In genomic region chr11:134971381-134971780, GRCh38 we compare ENCODE assay signal across 33 cellular contexts.
"Had no signal": no experiment of that assay in that cellular context is flagged by ENCODE, and none has a peak within 500 bp of the region (broad histone marks: within the 10 kb centered on the region; RNA-seq: fewer than 3 reads in every experiment).

No MANE protein-coding gene starts in this region.

- H3K36me3 Mint-ChIP-seq: naive thymus-derived CD8-positive, alpha-beta T cell; natural killer cell treated with Interleukin-12 subunit alpha and Interleukin-12 subunit beta and Interleukin-15 and Interleukin-18, amount 100 ng/mL, for 72 hours; stimulated activated memory B cell treated with anti-CD40 and anti-IgM and Interleukin-4, amounts not matched to agents 10 μg/mL and 1 μg/mL and 100 μg/mL, for 72 hours; type B pancreatic cell had no signal

- H3K9me3 ChIP-seq: neutrophil, ovary, psoas muscle, suprapubic skin, testis, tibial artery, transverse colon, upper lobe of right lung, uterus had no signal

- H3K36me3 ChIP-seq: neutrophil, ovary, spleen, suprapubic skin, tibial artery, transverse colon, upper lobe of right lung, uterus had no signal

- DNase-seq: naive thymus-derived CD8-positive, alpha-beta T cell; nephron progenitor cell; nucleus accumbens; ovary; posterior cingulate gyrus; psoas muscle; right cardiac atrium; spleen; stimulated activated CD4-positive, alpha-beta T cell treated with anti-CD3 and anti-CD28 coated beads, Interleukin-12 subunit alpha, Interleukin-12 subunit beta, amount 100 ng/mL, for 4 hours; stimulated activated CD4-positive, alpha-beta T cell treated with anti-CD3 and anti-CD28 coated beads, Interleukin-1b, Interleukin-23, amount 100 ng/mL, for 48 hours; stimulated activated CD4-positive, alpha-beta T cell treated with anti-CD3 and anti-CD28 coated beads, Interleukin-4, amount 100 ng/mL, for 1 hour; stimulated activated CD4-positive, alpha-beta T cell treated with anti-CD3 and anti-CD28 coated beads, Interleukin-4, amount 100 ng/mL, for 4 hours; stimulated activated CD8-positive, alpha-beta memory T cell treated with anti-CD3 and anti-CD28 coated beads, Interleukin-4, amount 100 ng/mL, for 48 hours; stimulated activated naive CD4-positive, alpha-beta T cell; stimulated activated naive CD8-positive, alpha-beta T cell treated with anti-CD3 and anti-CD28 coated beads, Interleukin-15, amount 100 ng/mL, for 72 hours; stimulated activated naive CD8-positive, alpha-beta T cell treated with anti-CD3 and anti-CD28 coated beads, Interleukin-15, Interleukin-2, amounts not matched to agents 100 U/mL and 50 U/mL, for 24 hours; substantia nigra; testis; tibial artery; transverse colon; upper lobe of right lung; uterus had no signal

- H3K27me3 ChIP-seq: neutrophil, ovary, suprapubic skin, testis, tibial artery, transverse colon, upper lobe of right lung, uterus had no signal

- H3K4me1 ChIP-seq: parathyroid adenoma, psoas muscle, spleen, suprapubic skin, testis, tibial artery, transverse colon, upper lobe of right lung, uterus had no signal

- H3K27ac ChIP-seq: neutrophil, ovary, parathyroid adenoma, psoas muscle, skin epidermis, spleen, suprapubic skin, testis, tibial artery, transverse colon, upper lobe of right lung, uterus had no signal

- H2AFZ ChIP-seq: parathyroid adenoma had no signal

- ATAC-seq: naive thymus-derived CD8-positive, alpha-beta T cell; natural killer cell treated with Interleukin-12 subunit alpha and Interleukin-12 subunit beta and Interleukin-15 and Interleukin-18, amount 100 ng/mL, for 72 hours; psoas muscle; right cardiac atrium; sciatic nerve; stimulated activated memory B cell treated with anti-CD40 and anti-IgM and Interleukin-4, amounts not matched to agents 10 μg/mL and 1 μg/mL and 100 μg/mL, for 72 hours; stimulated activated naive CD8-positive, alpha-beta T cell treated with anti-CD3 and anti-CD28 coated beads, Interleukin-15, amount 100 ng/mL, for 72 hours; stimulated activated naive CD8-positive, alpha-beta T cell treated with anti-CD3 and anti-CD28 coated beads, Interleukin-15, Interleukin-2, amounts not matched to agents 100 U/mL and 50 U/mL, for 24 hours; upper lobe of right lung had no signal

- H3K4me1 Mint-ChIP-seq: naive thymus-derived CD8-positive, alpha-beta T cell; neural crest cell; stimulated activated memory B cell treated with anti-CD40 and anti-IgM and Interleukin-4, amounts not matched to agents 10 μg/mL and 1 μg/mL and 100 μg/mL, for 72 hours; stimulated activated naive CD8-positive, alpha-beta T cell treated with anti-CD3 and anti-CD28 coated beads, Interleukin-15, amount 100 ng/mL, for 72 hours had no signal

- H3K9ac ChIP-seq: parathyroid adenoma had no signal

- H3K79me2 ChIP-seq: parathyroid adenoma had no signal

- H3K4me3 ChIP-seq: ovary, psoas muscle, skin epidermis, smooth muscle cell, spleen, suprapubic skin, testis, tibial artery, transverse colon, upper lobe of right lung, uterus had no signal

- H3K4me2 ChIP-seq: smooth muscle cell had no signal

- H3K4me3 Mint-ChIP-seq: naive thymus-derived CD8-positive, alpha-beta T cell; natural killer cell treated with Interleukin-12 subunit alpha and Interleukin-12 subunit beta and Interleukin-15 and Interleukin-18, amount 100 ng/mL, for 72 hours; nephron progenitor cell; neural crest cell; stimulated activated memory B cell treated with anti-CD40 and anti-IgM and Interleukin-4, amounts not matched to agents 10 μg/mL and 1 μg/mL and 100 μg/mL, for 72 hours; stimulated activated naive CD8-positive, alpha-beta T cell treated with anti-CD3 and anti-CD28 coated beads, Interleukin-15, amount 100 ng/mL, for 72 hours; type B pancreatic cell had no signal

- H3K27ac Mint-ChIP-seq: naive thymus-derived CD8-positive, alpha-beta T cell; natural killer cell treated with Interleukin-12 subunit alpha and Interleukin-12 subunit beta and Interleukin-15 and Interleukin-18, amount 100 ng/mL, for 72 hours; nephron progenitor cell; progenitor cell of endocrine pancreas; stimulated activated memory B cell treated with anti-CD40 and anti-IgM and Interleukin-4, amounts not matched to agents 10 μg/mL and 1 μg/mL and 100 μg/mL, for 72 hours; stimulated activated naive CD8-positive, alpha-beta T cell treated with anti-CD3 and anti-CD28 coated beads, Interleukin-15, amount 100 ng/mL, for 72 hours; type B pancreatic cell had no signal
